ENCODE assay signal across 17 cellular contexts in the genomic region with DNA sequence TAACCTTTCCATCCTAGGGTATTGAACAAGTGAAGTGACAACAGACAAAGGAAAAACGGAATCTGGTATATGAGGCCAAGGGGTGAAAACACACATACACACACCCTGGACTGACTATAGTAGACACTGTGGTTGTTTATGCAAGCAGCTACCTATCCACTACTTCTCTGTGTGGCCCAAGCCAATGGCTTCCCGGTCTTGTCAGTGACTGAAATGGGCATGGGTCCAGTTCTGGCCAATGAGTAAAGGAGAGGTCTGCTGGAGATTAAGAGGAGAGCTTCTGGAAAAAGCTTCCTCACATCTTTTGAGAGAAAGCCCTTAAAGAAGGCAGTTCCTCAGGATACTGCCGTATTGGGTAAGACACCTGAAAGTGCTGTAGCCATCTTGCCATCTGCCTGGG. TPM values are rescaled to one million over a fixed set of nuclear protein-coding genes. Genes with fewer than 3 reads are reported as not detected.
DNase-seq lines count a peak whose midpoint lies in the region; ATAC-seq and TF ChIP-seq lines count a peak whose summit lies in the region.
"Had no signal": no experiment of that assay in that cellular context is flagged by ENCODE, and none has a peak within 500 bp of the region (broad histone marks: within the 10 kb centered on the region; RNA-seq: fewer than 3 reads in every experiment).

No MANE protein-coding gene starts in this region.

- no peak overlapping the region for H2BK5ac ChIP-seq in neuronal stem cell (ENCODE audit: low read length)

- TF ChIP-seq CTCF in WTC11 (IDR thresholded peaks at IDR 0.05) (no peak), fibroblast of pulmonary artery (IDR thresholded peaks at IDR 0.05; ENCODE audit: low read length, missing control alignments) (no peak), esophagus muscularis mucosa (IDR thresholded peaks at IDR 0.05) (no peak)

- no peak for TF ChIP-seq POLR2A in esophagus muscularis mucosa (IDR thresholded peaks at IDR 0.05; ENCODE audit: low read depth)

- no peak overlapping the region for H3K14ac ChIP-seq in neuronal stem cell (ENCODE audit: low read length)

- no peaks in the 10 kb centered on the region for H3K27me3 Mint-ChIP-seq in WTC11 (ENCODE audit: low read depth)
- H3K27me3 Mint-ChIP-seq: B cell; CD4-positive, alpha-beta T cell had no signal

- no peaks in the 10 kb centered on the region for H3F3A ChIP-seq in GM23248 (ENCODE audit: insufficient read depth)

- no peak overlapping the region for H3K4ac ChIP-seq in neuronal stem cell (ENCODE audit: low read length)

- POLR2A ChIA-PET in WTC11 (lab: Charles Lee) = no interaction called here

- H2AFZ ChIP-seq in GM23248 = no peak overlapping the region
- H2AFZ ChIP-seq in neuronal stem cell (ENCODE audit: low read length) = no peak overlapping the region

- H3K9me3 Mint-ChIP-seq in WTC11 = no peaks in the 10 kb centered on the region
- H3K9me3 Mint-ChIP-seq: CD4-positive, alpha-beta T cell; H9 had no signal

- in situ Hi-C loops in GM23248 (cut with MboI) = no loop called here

- no peak overlapping the region for H3K27ac ChIP-seq in GM23248
- H3K27ac ChIP-seq in neuronal stem cell (replicated peaks; ENCODE audit: low read length) = peak overlapping the region; percentile 26
- H3K27ac ChIP-seq in esophagus muscularis mucosa (replicated peaks in 1 of 4) = no peak overlapping the region

- no peak for ATAC-seq in WTC11
- no peak for ATAC-seq in GM21447 (IDR thresholded peaks at IDR 0.05; ENCODE audit: unreplicated experiment)

- H4K8ac ChIP-seq in neuronal stem cell (ENCODE audit: low read depth, low read length) = no peak overlapping the region

- CTCF ChIA-PET in WTC11 (lab: Charles Lee) = no interaction called here

- H3K9ac ChIP-seq in GM23248 (no peak overlapping the region), neuronal stem cell (ENCODE audit: low read depth, low read length, poor library complexity) (no peak overlapping the region)

- H4K20me1 ChIP-seq in GM23248 (ENCODE audit: insufficient read depth) = no peaks in the 10 kb centered on the region

- H3K4me3 ChIP-seq in GM23248 = no peak overlapping the region
- H3K4me3 ChIP-seq in fibroblast of pulmonary artery (replicated peaks; ENCODE audit: low read depth, low read length) = no peak overlapping the region
- no peak overlapping the region for H3K4me3 ChIP-seq in neuronal stem cell (ENCODE audit: low read length in 2 of 2)
- no peak overlapping the region for H3K4me3 ChIP-seq in esophagus muscularis mucosa

- no peaks in the 10 kb centered on the region for H3K9me2 ChIP-seq in GM23248 (ENCODE audit: insufficient read depth)

- DNase-seq in GM23248 (peak; percentile 12), WTC11 (ENCODE audit: low spot score) (no peak), fibroblast of pulmonary artery (ENCODE audit: low read depth) (peak; percentile 6), neuronal stem cell (ENCODE audit: low spot score) (no peak), esophagus muscularis mucosa (ENCODE audit: extremely low spot score) (no peak), RKO (ENCODE audit: low spot score) (no peak)
- DNase-seq: Calu3; CD4-positive, alpha-beta T cell; DND-41; GF-D8; H9; MV-4-11; NCI-H1436; NCI-H2029 treated with DMSO at 0.1 percent for 48 hours; NCI-H510A treated with DMSO at 0.1 percent for 48 hours had no signal

- WGBS in GM23248 (ENCODE audit: low coverage in 1 of 2, low lambda C conversion rate in 2 of 2, missing lambda C conversion rate in 2 of 2), 2 experiments = 82 to 87% methylated on average over 3 of the region's 3 CpGs
- no CpG with 5 or more reads among the region's 3 CpGs for whole genome bisulfite sequencing in neuronal stem cell (ENCODE audit: extremely low coverage in 2 of 2, insufficient read length in 2 of 2, insufficient replicate concordance in 1 of 2), 2 donors
- 89% methylated on average over 3 of the region's 3 CpGs for WGBS in esophagus muscularis mucosa

- H3K27me3 ChIP-seq in GM23248 (replicated peaks; ENCODE audit: insufficient read depth) = no peaks in the 10 kb centered on the region
- no peaks in the 10 kb centered on the region for H3K27me3 ChIP-seq in neuronal stem cell (ENCODE audit: control insufficient read depth in 3 of 3, insufficient read depth in 3 of 3, low read depth in 1 of 3, low read length in 3 of 3)
- no peaks in the 10 kb centered on the region for H3K27me3 ChIP-seq in esophagus muscularis mucosa

- H3K4me1 Mint-ChIP-seq in WTC11 = peaks cover 4% of the 10 kb centered on the region
- H3K4me1 Mint-ChIP-seq: B cell had no signal

- H3K36me3 Mint-ChIP-seq in WTC11 = peaks cover 41% of the 10 kb centered on the region

- H3K27ac Mint-ChIP-seq in WTC11 = no peak overlapping the region
- H3K27ac Mint-ChIP-seq: B cell; CD4-positive, alpha-beta T cell; H9 had no signal

- no peak overlapping the region for H3K4me3 Mint-ChIP-seq in WTC11
- H3K4me3 Mint-ChIP-seq: B cell; CD4-positive, alpha-beta T cell; H9 had no signal

- H3K79me1 ChIP-seq in neuronal stem cell (ENCODE audit: low read depth, low read length) = no peaks in the 10 kb centered on the region

- H3K4me1 ChIP-seq in GM23248 (ENCODE audit: insufficient read depth) (peaks cover 13% of the 10 kb centered on the region), neuronal stem cell (ENCODE audit: control insufficient read depth in 2 of 2, insufficient read depth in 1 of 2, low read depth in 1 of 2, low read length in 2 of 2) (peaks cover 0 to 6% of the 10 kb centered on the region in 2 donors), esophagus muscularis mucosa (no peaks in the 10 kb centered on the region)

- intact Hi-C loops in esophagus muscularis mucosa (cut with DNase I) = no loop called here

- no peak overlapping the region for H2BK120ac ChIP-seq in neuronal stem cell (ENCODE audit: low read depth, low read length)

- H3K23ac ChIP-seq in neuronal stem cell (ENCODE audit: low read depth, low read length, poor library complexity) = no peak overlapping the region

- H3K79me2 ChIP-seq in GM23248 (ENCODE audit: insufficient read depth) = no peaks in the 10 kb centered on the region

- H3K18ac ChIP-seq in neuronal stem cell (ENCODE audit: low read length) = peak overlapping the region; percentile 11

- H3K9me3 ChIP-seq in GM23248 (ENCODE audit: low read depth) (no peaks in the 10 kb centered on the region), neuronal stem cell (replicated peaks in 1 of 2; ENCODE audit: control insufficient read depth in 2 of 2, insufficient read depth in 1 of 2, low read depth in 1 of 2, low read length in 2 of 2) (no peaks in the 10 kb centered on the region), esophagus muscularis mucosa (no peaks in the 10 kb centered on the region)

- H3K36me3 ChIP-seq in GM23248 (ENCODE audit: low read depth) (peaks cover 55% of the 10 kb centered on the region), neuronal stem cell (replicated peaks in 1 of 2; ENCODE audit: control insufficient read depth in 2 of 2, insufficient read depth in 2 of 2, low read length in 2 of 2) (peaks cover 16 to 93% of the 10 kb centered on the region in 2 donors), esophagus muscularis mucosa (peaks cover 24 to 99% (median 73%) of the 10 kb centered on the region in 4 donors)

- H2BK15ac ChIP-seq in neuronal stem cell (ENCODE audit: low read length) = no peak overlapping the region

- H3K4me2 ChIP-seq in GM23248 (ENCODE audit: unreplicated experiment) (no peak overlapping the region), neuronal stem cell (ENCODE audit: insufficient read depth, low read length, poor library complexity, severe bottlenecking) (no peak overlapping the region)

- no peak overlapping the region for H4K91ac ChIP-seq in neuronal stem cell (ENCODE audit: low read depth, low read length, poor library complexity)

- no peak overlapping the region for H2AK5ac ChIP-seq in neuronal stem cell (ENCODE audit: low read depth, low read length)

- no peak for TF ChIP-seq EP300 in esophagus muscularis mucosa (IDR thresholded peaks at IDR 0.05)

- H2BK12ac ChIP-seq in neuronal stem cell (ENCODE audit: low read length) = no peak overlapping the region

TF ChIP-seq in WTC11, 78 proteins besides CTCF, POLR2A, EP300 and RAD21:
- TF ChIP-seq GABPB1 (CRISPR knock-in tag; IDR thresholded peaks at IDR 0.05) (peak; percentile 12; the same call in 1 of the 2 replicates), NFE2L1 (CRISPR knock-in tag; IDR thresholded peaks at IDR 0.05) (no peak)

RNA-seq across cellular contexts. Expression of a gene that starts 19.3 kb away (rescaled TPM):
- total RNA-seq in GM23248 (2014; rRNA removed; shearing (Covaris generic)) = 6.2 and 9.0 TPM in 2 replicates
- 23.5 and 28.1 TPM in 2 replicates for polyA plus RNA-seq in GM23248 (2016; fragmentation: Nextera tagmentation; extraction: Ambion mirVana)
- total RNA-seq in WTC11 (2021) (18.1 to 19.5 TPM (median 18.4 TPM) in 3 replicates), esophagus muscularis mucosa (10 to 100 TPM; 10.8 to 16.2 (median 12.9) TPM)
- 72.9 TPM for polyA plus RNA-seq in neuronal stem cell (2013, experiment 1 of 2)
- 75.4 TPM for polyA plus RNA-seq in neuronal stem cell (2013, experiment 2 of 2)

Comparison
In these comparisons a context has a peak if more than half of its experiments do, and no peak if none do; other contexts are left out.
1. DNase-seq: peak in GM23248 (single experiment) and fibroblast of pulmonary artery (single experiment); none in WTC11 (single experiment), neuronal stem cell (single experiment), esophagus muscularis mucosa (single experiment) and RKO (single experiment).